ENCODE assay signal across 23 cellular contexts in the genomic region with DNA sequence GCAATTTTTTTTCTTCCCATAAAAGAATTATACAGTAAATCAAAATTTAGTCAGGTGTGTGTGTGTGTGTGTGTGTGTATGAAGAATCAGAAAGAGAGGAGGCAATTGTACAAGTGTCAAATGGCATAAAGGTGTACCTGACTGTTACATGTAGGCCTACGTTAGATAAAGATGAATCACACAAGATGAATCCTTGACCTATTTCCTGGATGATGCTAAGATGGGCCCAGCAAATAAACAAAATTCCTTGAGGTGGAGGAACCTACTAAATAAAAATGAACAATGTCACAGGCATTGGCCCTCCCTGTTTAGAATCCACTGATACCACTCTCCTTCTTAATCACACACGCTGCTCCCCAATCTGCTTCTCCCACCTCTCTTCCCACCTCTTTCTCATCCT.
"Had no signal": no experiment of that assay in that cellular context is flagged by ENCODE, and none has a peak within 500 bp of the region (broad histone marks: within the 10 kb centered on the region; RNA-seq: fewer than 3 reads in every experiment).

No MANE protein-coding gene starts in this region.

- FAIRE-seq: HepG2 had no signal

- H3K9me3 ChIP-seq: MG63 had no signal

- ATAC-seq: HepG2, Panc1 had no signal

- H3K4me1 ChIP-seq: SJSA1 had no signal

- DNase-seq: IMR-90, Karpas-422, KG1, MG63, NCI-H1092, NCI-H1105 treated with DMSO at 0.1 percent for 48 hours, NCI-H1417 treated with DMSO at 0.1 percent for 48 hours, NCI-H146, NCI-H1694 treated with DMSO at 0.1 percent for 48 hours, NCI-H1930, NCI-H2081, NCI-H2107, NCI-H2227 treated with DMSO at 0.1 percent for 48 hours, NCI-H510A, NCI-H524 treated with DMSO at 0.1 percent for 48 hours, NCI-H69, NCI-H774, Right ventricle myocardium superior, SIG-M5 had no signal

- H3K27me3 ChIP-seq: MG63, SJSA1 had no signal

- H3K4me3 ChIP-seq: MG63, SJSA1, SK-N-MC had no signal

- H3K27ac ChIP-seq: SJSA1, SK-N-MC had no signal

- H3K36me3 ChIP-seq: MG63, SJSA1 had no signal
